Comparison of ENCODE assay signal across 10 cellular contexts in the genomic region with DNA sequence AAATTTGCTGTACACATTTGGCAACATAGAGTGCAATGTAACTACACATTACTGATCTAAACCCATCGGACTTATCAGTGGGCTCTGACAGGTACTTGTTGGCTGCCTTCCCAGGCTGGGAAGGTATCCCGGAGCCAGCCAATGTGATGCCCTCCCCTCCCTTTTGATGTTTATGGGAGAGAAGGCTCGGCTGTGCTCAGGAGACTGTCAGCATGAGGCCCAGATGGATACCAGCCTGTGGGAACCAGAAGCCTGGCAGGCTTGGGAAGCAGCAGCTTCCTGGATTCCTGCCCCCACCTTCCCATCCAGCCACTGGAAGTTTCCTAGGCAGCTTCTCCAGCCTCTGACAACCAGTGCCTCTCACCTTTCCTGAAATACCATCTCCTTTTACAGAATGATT.
DNase-seq lines count a peak whose midpoint lies in the region; ATAC-seq and TF ChIP-seq lines count a peak whose summit lies in the region.
"Had no signal": no experiment of that assay in that cellular context is flagged by ENCODE, and none has a peak within 500 bp of the region (broad histone marks: within the 10 kb centered on the region; RNA-seq: fewer than 3 reads in every experiment).

No MANE protein-coding gene starts in this region.

- DNase-seq in NCI-H510A treated with DMSO at 0.1 percent for 48 hours (lab: John Stamatoyannopoulos, UW) (peak; percentile 58), prostate gland (ENCODE audit: low spot score) (peak; percentile 29), erythroblast (lab: John Stamatoyannopoulos, UW) (no peak)
- no peak for DNase-seq in activated CD4-positive, alpha-beta T cell treated with anti-CD3 and anti-CD28 coated beads for 48 hours
- DNase-seq: activated T-cell treated with anti-CD3 and anti-CD28 coated beads, Interleukin-2, amount 50 U/mL, for 24 hours; NCI-H146 had no signal

- intact Hi-C loops in prostate gland (cut with DNase I) = no loop called here

- no peak overlapping the region for H3K9ac ChIP-seq in HUES48 (ENCODE audit: low read depth, low read length)

- H3K4me1 ChIP-seq in HUES48 (ENCODE audit: control insufficient read depth, insufficient read depth, low read length) = peaks cover 21% of the 10 kb centered on the region
- peaks cover 0 to 5% of the 10 kb centered on the region in 2 donors for H3K4me1 ChIP-seq in esophagus (ENCODE audit: control insufficient read depth in 2 of 2, insufficient read depth in 2 of 2, low read length in 1 of 2)
- no peaks in the 10 kb centered on the region for H3K4me1 ChIP-seq in prostate gland (replicated peaks)
- H3K4me1 ChIP-seq: esophagus muscularis mucosa had no signal

- TF ChIP-seq CTCF in prostate gland (IDR thresholded peaks at IDR 0.05) = no peak

- H3K4me3 ChIP-seq in HUES48 (ENCODE audit: low read depth, low read length) (no peak overlapping the region), esophagus (ENCODE audit: low read depth in 1 of 2, low read length in 2 of 2) (no peak overlapping the region), prostate gland (no peak overlapping the region)
- H3K4me3 ChIP-seq: esophagus muscularis mucosa had no signal

- TF ChIP-seq POLR2A in prostate gland (IDR thresholded peaks at IDR 0.05) (no peak), erythroblast (IDR thresholded peaks at IDR 0.05; ENCODE audit: low read length) (no peak)

- no peaks in the 10 kb centered on the region for H3K36me3 ChIP-seq in HUES48 (ENCODE audit: control insufficient read depth, insufficient read depth, low read length)
- H3K36me3 ChIP-seq in esophagus (ENCODE audit: control insufficient read depth in 2 of 2, insufficient read depth in 2 of 2, low read length in 1 of 2) = no peaks in the 10 kb centered on the region
- H3K36me3 ChIP-seq in prostate gland = no peaks in the 10 kb centered on the region
- H3K36me3 ChIP-seq: esophagus muscularis mucosa had no signal

- H3K9me3 ChIP-seq in HUES48 (ENCODE audit: control insufficient read depth, insufficient read depth, low read length) = no peaks in the 10 kb centered on the region
- H3K9me3 ChIP-seq in esophagus (ENCODE audit: control insufficient read depth in 2 of 2, insufficient read depth in 1 of 2, low read depth in 1 of 2, low read length in 1 of 2) = no peaks in the 10 kb centered on the region
- no peaks in the 10 kb centered on the region for H3K9me3 ChIP-seq in prostate gland
- H3K9me3 ChIP-seq: esophagus muscularis mucosa had no signal

- ATAC-seq in HG03571 (IDR thresholded peaks at IDR 0.05; ENCODE audit: unreplicated experiment) = no peak

- H3K27me3 ChIP-seq in HUES48 (ENCODE audit: control insufficient read depth, insufficient read depth, low read length) = no peaks in the 10 kb centered on the region
- H3K27me3 ChIP-seq in esophagus (ENCODE audit: control insufficient read depth in 1 of 2, insufficient read depth in 2 of 2, low read length in 2 of 2) = no peaks in the 10 kb centered on the region
- no peaks in the 10 kb centered on the region for H3K27me3 ChIP-seq in prostate gland (replicated peaks; ENCODE audit: insufficient read depth)
- H3K27me3 ChIP-seq: esophagus muscularis mucosa had no signal

- H3K27ac ChIP-seq in HUES48 (ENCODE audit: low read depth, low read length) (peak overlapping the region; percentile 21), esophagus (ENCODE audit: low read depth in 2 of 2, low read length in 1 of 2) (peak overlapping the region; percentile 87 to 91), prostate gland (peak overlapping the region in 1 of 2 donors; percentile 27)
- H3K27ac ChIP-seq: esophagus muscularis mucosa had no signal

- 47 to 54% methylated on average over 3 of the region's 3 CpGs for WGBS in esophagus, 2 donors
- 34% methylated on average over 3 of the region's 3 CpGs for WGBS in prostate gland

Comparison
In these comparisons a context has a peak if more than half of its experiments do, and no peak if none do; other contexts are left out.
1. DNase-seq: peak in NCI-H510A treated with DMSO at 0.1 percent for 48 hours (single experiment) and prostate gland (single experiment); none in erythroblast (0 of 2) and activated CD4-positive, alpha-beta T cell treated with anti-CD3 and anti-CD28 coated beads for 48 hours (single experiment).